15 cellular contexts compared by ENCODE assay signal in the genomic region with DNA sequence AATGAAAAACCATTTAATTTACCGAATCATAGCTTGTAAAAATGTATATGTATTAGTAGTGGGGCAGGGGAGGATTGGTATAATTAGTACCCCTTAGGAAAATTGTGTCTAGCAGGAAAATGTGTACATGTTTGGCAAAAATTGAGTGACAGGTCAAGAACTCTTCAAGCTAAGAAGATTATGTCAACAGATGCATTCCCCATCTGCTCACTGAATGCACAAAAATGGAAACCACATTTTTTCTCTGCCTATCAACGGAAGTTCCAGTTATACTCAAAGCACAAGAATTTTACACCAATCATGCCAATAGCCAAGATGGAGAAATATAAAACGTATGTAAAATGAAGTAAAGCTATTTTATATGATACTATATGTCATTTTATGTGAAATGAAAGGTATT.
"Had no signal": no experiment of that assay in that cellular context is flagged by ENCODE, and none has a peak within 500 bp of the region (broad histone marks: within the 10 kb centered on the region; RNA-seq: fewer than 3 reads in every experiment).

No MANE protein-coding gene starts in this region.

- ATAC-seq: gastrocnemius medialis; left lobe of liver; mucosa of descending colon; naive thymus-derived CD8-positive, alpha-beta T cell; psoas muscle; right lobe of liver; stimulated activated effector memory CD8-positive, alpha-beta T cell treated with anti-CD3 and anti-CD28 coated beads, Interleukin-12 subunit alpha, Interleukin-12 subunit beta, amount 100 ng/mL, for 72 hours; stimulated activated naive CD8-positive, alpha-beta T cell treated with anti-CD3 and anti-CD28 coated beads, Interleukin-15, Interleukin-2, amounts not matched to agents 100 U/mL and 50 U/mL, for 24 hours had no signal

- DNase-seq: effector memory CD4-positive, alpha-beta T cell; gastrocnemius medialis; islet precursor cell; mucosa of descending colon; naive thymus-derived CD8-positive, alpha-beta T cell; psoas muscle; retina; right lobe of liver; stimulated activated CD4-positive, alpha-beta T cell treated with anti-CD3 and anti-CD28 coated beads, Interleukin-4, amount 100 ng/mL, for 1 hour; stimulated activated CD8-positive, alpha-beta memory T cell treated with anti-CD3 and anti-CD28 coated beads, Interleukin-4, amount 100 ng/mL, for 48 hours; stimulated activated naive CD8-positive, alpha-beta T cell treated with anti-CD3 and anti-CD28 coated beads, Interleukin-15, Interleukin-2, amounts not matched to agents 100 U/mL and 50 U/mL, for 24 hours; thyroid gland; upper lobe of left lung had no signal
